Comparison of ENCODE assay signal across 8 cellular contexts in genomic region chr20:20367681-20368413, GRCh38. TPM values are rescaled to one million over a fixed set of nuclear protein-coding genes. Genes with fewer than 3 reads are reported as not detected.
DNase-seq lines count a peak whose midpoint lies in the region; ATAC-seq lines count a peak whose summit lies in the region.

Gene INSM1 (plus strand): TSS chr20:20368104. CDS start chr20:20368268, 164 bp downstream.

- H3K23ac ChIP-seq in neuronal stem cell (ENCODE audit: low read depth, low read length, poor library complexity) = peak within 1 kb of the TSS; percentile 80

- peaks cover 75% of the 10 kb centered on the region for H3K27me3 Mint-ChIP-seq in activated T-cell treated with anti-CD3 and anti-CD28 coated beads, Interleukin-2, amount 50 U/mL, for 24 hours

- H2BK120ac ChIP-seq in neuronal stem cell (ENCODE audit: low read depth, low read length) = no peak within 1 kb of the TSS

- no peaks in the 10 kb centered on the region for H3K79me1 ChIP-seq in neuronal stem cell (ENCODE audit: low read depth, low read length)

- H2BK5ac ChIP-seq in neuronal stem cell (ENCODE audit: low read length) = no peak within 1 kb of the TSS

- H3K27ac ChIP-seq in neuronal stem cell (replicated peaks; ENCODE audit: low read length) = no peak within 1 kb of the TSS

- H2BK15ac ChIP-seq in neuronal stem cell (ENCODE audit: low read length) = peak within 1 kb of the TSS; percentile 58

- peaks cover 14 to 28% of the 10 kb centered on the region in 2 donors for H3K4me1 ChIP-seq in neuronal stem cell (ENCODE audit: control insufficient read depth in 2 of 2, insufficient read depth in 1 of 2, low read depth in 1 of 2, low read length in 2 of 2)

- DNase-seq in activated T-cell treated with anti-CD3 and anti-CD28 coated beads, Interleukin-2, amount 50 U/mL, for 24 hours = peak; percentile 53
- DNase-seq in activated T-cell treated with anti-CD3 and anti-CD28 coated beads for 4 hours = no peak
- peak; percentile 98 for DNase-seq in NCI-H510A (lab: John Stamatoyannopoulos, UW)
- DNase-seq in cerebellar cortex (ENCODE audit: low spot score) = peak; percentile 63
- peak; percentile 73 for DNase-seq in neuronal stem cell (ENCODE audit: low spot score)
- no peak for DNase-seq in activated gamma-delta T cell treated with Interleukin-2 at 50 U/mL for 16 hours
- DNase-seq in SKM-1 (lab: John Stamatoyannopoulos, UW; ENCODE audit: unreplicated experiment) = no peak

- H3K14ac ChIP-seq in neuronal stem cell (ENCODE audit: low read length) = no peak within 1 kb of the TSS

- no peaks in the 10 kb centered on the region for H3K9me3 ChIP-seq in neuronal stem cell (replicated peaks in 1 of 2; ENCODE audit: control insufficient read depth in 2 of 2, insufficient read depth in 1 of 2, low read depth in 1 of 2, low read length in 2 of 2)

- peaks cover 12% of the 10 kb centered on the region for H3K36me3 Mint-ChIP-seq in activated T-cell treated with anti-CD3 and anti-CD28 coated beads, Interleukin-2, amount 50 U/mL, for 24 hours (ENCODE audit: low read depth)

- H3K4me1 Mint-ChIP-seq in activated T-cell treated with anti-CD3 and anti-CD28 coated beads, Interleukin-2, amount 50 U/mL, for 24 hours (ENCODE audit: low read depth) = peaks cover 45% of the 10 kb centered on the region

- H2BK12ac ChIP-seq in neuronal stem cell (ENCODE audit: low read length) = no peak within 1 kb of the TSS

- H4K91ac ChIP-seq in neuronal stem cell (ENCODE audit: low read depth, low read length, poor library complexity) = no peak within 1 kb of the TSS

- H3K9ac ChIP-seq in neuronal stem cell (ENCODE audit: low read depth, low read length, poor library complexity) = peak within 1 kb of the TSS; percentile 81

- no peak within 1 kb of the TSS for H2AK5ac ChIP-seq in neuronal stem cell (ENCODE audit: low read depth, low read length)

- peak within 1 kb of the TSS; percentile 51 to 80 for H3K4me3 ChIP-seq in neuronal stem cell (ENCODE audit: low read length in 2 of 2)

- ATAC-seq in HG03045 (IDR thresholded peaks at IDR 0.05; ENCODE audit: unreplicated experiment) = no peak

- no peaks in the 10 kb centered on the region for H3K36me3 ChIP-seq in neuronal stem cell (replicated peaks in 1 of 2; ENCODE audit: control insufficient read depth in 2 of 2, insufficient read depth in 2 of 2, low read length in 2 of 2)

- H3K4me3 Mint-ChIP-seq in activated T-cell treated with anti-CD3 and anti-CD28 coated beads, Interleukin-2, amount 50 U/mL, for 24 hours = peak within 1 kb of the TSS; percentile 77

- WGBS in neuronal stem cell (ENCODE audit: extremely low coverage in 2 of 2, insufficient read length in 2 of 2, insufficient replicate concordance in 1 of 2), 2 donors = no CpG with 5 or more reads among the region's 101 CpGs

- peak within 1 kb of the TSS; percentile 84 for H3K27ac Mint-ChIP-seq in activated T-cell treated with anti-CD3 and anti-CD28 coated beads, Interleukin-2, amount 50 U/mL, for 24 hours

- no peak within 1 kb of the TSS for H4K8ac ChIP-seq in neuronal stem cell (ENCODE audit: low read depth, low read length)

- peak within 1 kb of the TSS; percentile 96 for H3K4me2 ChIP-seq in neuronal stem cell (ENCODE audit: insufficient read depth, low read length, poor library complexity, severe bottlenecking)

- H3K27me3 ChIP-seq in neuronal stem cell (ENCODE audit: control insufficient read depth in 3 of 3, insufficient read depth in 3 of 3, low read depth in 1 of 3, low read length in 3 of 3) = peaks cover 50 to 91% (median 86%) of the 10 kb centered on the region in 3 experiments

- H3K4ac ChIP-seq in neuronal stem cell (ENCODE audit: low read length) = no peak within 1 kb of the TSS

- no peaks in the 10 kb centered on the region for H3K9me3 Mint-ChIP-seq in activated T-cell treated with anti-CD3 and anti-CD28 coated beads, Interleukin-2, amount 50 U/mL, for 24 hours

- H2AFZ ChIP-seq in neuronal stem cell (ENCODE audit: low read length) = peak within 1 kb of the TSS; percentile 91

- H3K18ac ChIP-seq in neuronal stem cell (ENCODE audit: low read length) = peak within 1 kb of the TSS; percentile 92

RNA-seq across cellular contexts. Expression of gene INSM1, which starts in this region (rescaled TPM):
- polyA plus RNA-seq in neuronal stem cell (2013, experiment 1 of 2) = 0.74 TPM
- 0.71 TPM for polyA plus RNA-seq in neuronal stem cell (2013, experiment 2 of 2)

Comparison
In these comparisons a context has a peak if more than half of its experiments do, and no peak if none do; other contexts are left out.
1. DNase-seq: peak in activated T-cell treated with anti-CD3 and anti-CD28 coated beads, Interleukin-2, amount 50 U/mL, for 24 hours (single experiment), NCI-H510A (single experiment), cerebellar cortex (single experiment) and neuronal stem cell (single experiment); none in activated T-cell treated with anti-CD3 and anti-CD28 coated beads for 4 hours (single experiment), activated gamma-delta T cell treated with Interleukin-2 at 50 U/mL for 16 hours (single experiment) and SKM-1 (single experiment).